In genomic region chr7:34758111-34758601, GRCh38 we compare ENCODE assay signal across 15 cellular contexts.
DNase-seq lines count a peak whose midpoint lies in the region; ATAC-seq and TF ChIP-seq lines count a peak whose summit lies in the region.
"Had no signal": no experiment of that assay in that cellular context is flagged by ENCODE, and none has a peak within 500 bp of the region (broad histone marks: within the 10 kb centered on the region; RNA-seq: fewer than 3 reads in every experiment).

No MANE protein-coding gene starts in this region.

- ATAC-seq in HG02970 (IDR thresholded peaks at IDR 0.05; ENCODE audit: low FRiP score, unreplicated experiment): peak; percentile 47
- ATAC-seq in CD8-positive, alpha-beta T cell: no peak
- ATAC-seq: activated CD8-positive, alpha-beta memory T cell treated with anti-CD3 and anti-CD28 coated beads, Interleukin-2, amount 10 ng/mL, durations not matched to agents 7 days and 5 days; activated naive CD4-positive, alpha-beta T cell treated with anti-CD3 and anti-CD28 coated beads, Interleukin-2, amount 50 U/mL, for 72 hours had no signal

- H3K4me3 ChIP-seq in CD8-positive, alpha-beta T cell (ENCODE audit: low read depth, low read length): no peak overlapping the region
- H3K4me3 ChIP-seq in BE2C (ENCODE audit: low read depth, low read length) (no peak overlapping the region), SJCRH30 (no peak overlapping the region)

- H3K9me3 Mint-ChIP-seq in CD8-positive, alpha-beta T cell: no peaks in the 10 kb centered on the region
- H3K9me3 Mint-ChIP-seq: activated naive CD4-positive, alpha-beta T cell treated with anti-CD3 and anti-CD28 coated beads, Interleukin-2, amount 50 U/mL, for 72 hours; memory B cell had no signal

- H3K9me3 ChIP-seq in CD8-positive, alpha-beta T cell (ENCODE audit: low read length): no peaks in the 10 kb centered on the region
- no peaks in the 10 kb centered on the region for H3K9me3 ChIP-seq in BE2C
- H3K9me3 ChIP-seq in SJCRH30 (replicated peaks): no peaks in the 10 kb centered on the region

- H3K27ac Mint-ChIP-seq in CD8-positive, alpha-beta T cell: no peak overlapping the region
- H3K27ac Mint-ChIP-seq: activated CD8-positive, alpha-beta memory T cell treated with anti-CD3 and anti-CD28 coated beads, Interleukin-2, amount 10 ng/mL, durations not matched to agents 7 days and 5 days; activated naive CD4-positive, alpha-beta T cell treated with anti-CD3 and anti-CD28 coated beads, Interleukin-2, amount 50 U/mL, for 72 hours; memory B cell had no signal

- CTCF ChIA-PET in CD8-positive, alpha-beta T cell (lab: Charles Lee): interaction anchor here (0.6 kb wide), 1 partner anchor 556 kb away, joined by 3 read pairs; no protein-coding TSS in a partner anchor

- H3K27me3 Mint-ChIP-seq in CD8-positive, alpha-beta T cell (ENCODE audit: low read depth): no peaks in the 10 kb centered on the region
- H3K27me3 Mint-ChIP-seq: memory B cell had no signal

- H3K27ac ChIP-seq in CD8-positive, alpha-beta T cell (ENCODE audit: low read depth, low read length): no peak overlapping the region
- H3K27ac ChIP-seq in SJCRH30: no peak overlapping the region

- intact Hi-C loops in CD8-positive, alpha-beta T cell (cut with DNase I, micrococcal nuclease): no loop called here

- peak; percentile 38 for DNase-seq in NCI-H1694 treated with DMSO at 0.1 percent for 48 hours (lab: John Stamatoyannopoulos, UW)
- no peak for DNase-seq in NCI-H1694 (lab: John Stamatoyannopoulos, UW)
- peak; percentile 14 for DNase-seq in SKM-1 treated with dmso at 0.1 percent for 144 hours (lab: John Stamatoyannopoulos, UW; ENCODE audit: unreplicated experiment)
- no peak for DNase-seq in CD8-positive, alpha-beta T cell
- no peak for DNase-seq in BE2C
- no peak for DNase-seq in SJCRH30
- no peak for DNase-seq in effector CD8-positive, alpha-beta T cell (lab: John Stamatoyannopoulos, UW)
- DNase-seq: activated CD8-positive, alpha-beta memory T cell treated with anti-CD3 and anti-CD28 coated beads, Interleukin-2, amount 10 ng/mL, durations not matched to agents 7 days and 5 days; NCI-H1417; NCI-H82; SHP77 treated with DMSO at 0.1 percent for 48 hours; stimulated activated CD4-positive, alpha-beta T cell treated with anti-CD3 and anti-CD28 coated beads, Interleukin-12 subunit alpha, Interleukin-12 subunit beta, amount 100 ng/mL, for 4 hours had no signal

- no peak overlapping the region for H3K4me3 Mint-ChIP-seq in CD8-positive, alpha-beta T cell
- H3K4me3 Mint-ChIP-seq: activated CD8-positive, alpha-beta memory T cell treated with anti-CD3 and anti-CD28 coated beads, Interleukin-2, amount 10 ng/mL, durations not matched to agents 7 days and 5 days; memory B cell had no signal

- no peaks in the 10 kb centered on the region for H3K36me3 ChIP-seq in CD8-positive, alpha-beta T cell (ENCODE audit: insufficient read depth, low read length)
- no peaks in the 10 kb centered on the region for H3K36me3 ChIP-seq in BE2C
- H3K36me3 ChIP-seq in SJCRH30: no peaks in the 10 kb centered on the region

- no peaks in the 10 kb centered on the region for H3K4me1 Mint-ChIP-seq in CD8-positive, alpha-beta T cell (ENCODE audit: low read depth)
- H3K4me1 Mint-ChIP-seq: memory B cell had no signal

- no peak for TF ChIP-seq CTCF in CD8-positive, alpha-beta T cell (IDR thresholded peaks at IDR 0.05)
- TF ChIP-seq CTCF in BE2C (IDR thresholded peaks at IDR 0.05; ENCODE audit: low read depth, low read length): no peak

- H3K36me3 Mint-ChIP-seq in CD8-positive, alpha-beta T cell: no peaks in the 10 kb centered on the region
- H3K36me3 Mint-ChIP-seq: activated CD8-positive, alpha-beta memory T cell treated with anti-CD3 and anti-CD28 coated beads, Interleukin-2, amount 10 ng/mL, durations not matched to agents 7 days and 5 days; activated naive CD4-positive, alpha-beta T cell treated with anti-CD3 and anti-CD28 coated beads, Interleukin-2, amount 50 U/mL, for 72 hours; memory B cell had no signal

- no peaks in the 10 kb centered on the region for H3K4me1 ChIP-seq in CD8-positive, alpha-beta T cell (ENCODE audit: insufficient read depth, low read length)
- H3K4me1 ChIP-seq in BE2C (no peaks in the 10 kb centered on the region), SJCRH30 (no peaks in the 10 kb centered on the region)

- H3K27me3 ChIP-seq in CD8-positive, alpha-beta T cell (ENCODE audit: insufficient read depth, low read length): no peaks in the 10 kb centered on the region
- peaks cover 7% of the 10 kb centered on the region for H3K27me3 ChIP-seq in BE2C
- no peaks in the 10 kb centered on the region for H3K27me3 ChIP-seq in SJCRH30

- POLR2A ChIA-PET in CD8-positive, alpha-beta T cell (lab: Charles Lee): interaction anchor here (0.6 kb wide), 1 partner anchor 53 kb away, joined by 4 read pairs; no protein-coding TSS in a partner anchor

Comparison
In these comparisons a context has a peak if more than half of its experiments do, and no peak if none do; other contexts are left out.
1. DNase-seq: peak in NCI-H1694 treated with DMSO at 0.1 percent for 48 hours (single experiment) and SKM-1 treated with dmso at 0.1 percent for 144 hours (single experiment); none in NCI-H1694 (single experiment), CD8-positive, alpha-beta T cell (0 of 7), BE2C (single experiment), SJCRH30 (0 of 2) and effector CD8-positive, alpha-beta T cell (single experiment).